ENCODE assay signal across 10 cellular contexts in the genomic region with DNA sequence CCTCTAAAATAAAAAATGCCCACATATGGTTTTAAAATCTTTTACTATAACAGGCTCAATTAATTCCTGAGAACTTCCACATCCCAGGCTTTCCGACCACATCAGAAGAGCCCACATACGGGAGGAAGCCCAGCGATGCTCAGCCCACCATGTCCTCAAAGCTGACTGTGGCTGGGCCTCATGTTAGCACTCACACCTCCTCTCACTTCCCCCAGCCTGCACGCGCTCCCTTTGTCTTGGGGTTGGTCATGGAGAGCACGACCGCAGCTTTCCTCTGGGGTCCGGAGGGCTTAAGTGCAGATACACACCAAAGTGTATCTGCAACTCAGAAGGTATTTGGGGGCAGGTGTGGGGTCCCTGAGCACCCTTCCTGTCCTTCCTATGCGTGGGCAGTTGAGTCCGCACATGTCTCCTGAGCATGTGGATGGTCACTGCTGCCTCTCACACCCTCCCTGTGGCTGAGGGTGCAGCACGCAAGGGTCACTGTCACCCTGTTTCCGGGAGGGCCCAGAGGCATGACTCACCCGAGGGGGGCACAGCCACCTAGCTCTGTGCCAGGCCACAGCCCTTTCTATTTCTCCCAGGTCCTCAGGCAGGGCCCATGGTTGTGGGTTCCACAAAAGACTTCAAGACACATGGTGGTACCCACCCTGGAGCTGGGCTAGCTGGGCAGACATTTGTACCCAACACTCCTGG. TPM values are rescaled to one million over a fixed set of nuclear protein-coding genes. Genes with fewer than 3 reads are reported as not detected.
DNase-seq lines count a peak whose midpoint lies in the region; ATAC-seq, FAIRE-seq and TF ChIP-seq lines count a peak whose summit lies in the region.
"Had no signal": no experiment of that assay in that cellular context is flagged by ENCODE, and none has a peak within 500 bp of the region (broad histone marks: within the 10 kb centered on the region; RNA-seq: fewer than 3 reads in every experiment).

No MANE protein-coding gene starts in this region.

- TF ChIP-seq POLR2A in GM12891 (IDR thresholded peaks at IDR 0.05; ENCODE audit: low read depth, low read length): no peak

- no TSS peak for BruUV-seq in mammary epithelial cell (replicated peaks; lab: Mats Ljungman, UMichigan)

- peaks cover 91% of the 10 kb centered on the region for H3K4me1 ChIP-seq in CD4-positive, CD25-positive, alpha-beta regulatory T cell (ENCODE audit: control insufficient read depth, insufficient read depth, low read length, poor library complexity, severe bottlenecking)
- H3K4me1 ChIP-seq in mammary epithelial cell (ENCODE audit: insufficient read depth, low read length) (peaks cover 75% of the 10 kb centered on the region), neural progenitor cell (peaks cover 24% of the 10 kb centered on the region)
- H3K4me1 ChIP-seq: parathyroid adenoma had no signal

- intact Hi-C loops in mammary epithelial cell (cut with micrococcal nuclease): no loop called here

- H3K36me3 Mint-ChIP-seq in CD4-positive, CD25-positive, alpha-beta regulatory T cell: peaks cover 30% of the 10 kb centered on the region
- H3K36me3 Mint-ChIP-seq in neural progenitor cell: peaks cover 25% of the 10 kb centered on the region

- H3K9me3 Mint-ChIP-seq in CD4-positive, CD25-positive, alpha-beta regulatory T cell: no peaks in the 10 kb centered on the region
- no peaks in the 10 kb centered on the region for H3K9me3 Mint-ChIP-seq in neural progenitor cell

- peaks cover 6% of the 10 kb centered on the region for H4K20me1 ChIP-seq in mammary epithelial cell (ENCODE audit: insufficient read depth, low read length)
- H4K20me1 ChIP-seq in neural progenitor cell (ENCODE audit: low read depth): peaks cover 75% of the 10 kb centered on the region

- FAIRE-seq in GM12891 (lab: Jason Lieb, UNC): no peak
- FAIRE-seq: G401.6 had no signal

- dilution Hi-C loops in mammary epithelial cell (cut with HindIII; ENCODE audit: low sequenced_read_pairs): no loop called here

- TF ChIP-seq CTCF in mammary epithelial cell (conservative IDR thresholded peaks at IDR 0.05 in 1 of 2, IDR thresholded peaks at IDR 0.05 in 1 of 2; ENCODE audit: extremely low read depth in 1 of 2, insufficient read depth in 1 of 2, low read depth in 1 of 2, low read length in 2 of 2) (no peak), neural progenitor cell (IDR thresholded peaks at IDR 0.05) (no peak)

- no peak overlapping the region for H2AFZ ChIP-seq in mammary epithelial cell (ENCODE audit: low read depth, low read length)
- no peak overlapping the region for H2AFZ ChIP-seq in neural progenitor cell (replicated peaks)
- H2AFZ ChIP-seq: parathyroid adenoma had no signal

- H3K27ac ChIP-seq in CD4-positive, CD25-positive, alpha-beta regulatory T cell (ENCODE audit: insufficient read depth, low read length, poor library complexity, severe bottlenecking): peak overlapping the region; percentile 79
- H3K27ac ChIP-seq in mammary epithelial cell (ENCODE audit: insufficient read depth, low read depth, low read length) (peak overlapping the region; percentile 86), neural progenitor cell (no peak overlapping the region)
- H3K27ac ChIP-seq: parathyroid adenoma had no signal

- no peak overlapping the region for H3K4me3 ChIP-seq in CD4-positive, CD25-positive, alpha-beta regulatory T cell (ENCODE audit: low read depth, low read length)
- H3K4me3 ChIP-seq in mammary epithelial cell (replicated peaks in 1 of 3; ENCODE audit: insufficient read depth in 1 of 3, low read depth in 2 of 3, low read length in 3 of 3): no peak overlapping the region
- no peak overlapping the region for H3K4me3 ChIP-seq in neural progenitor cell

- H3K27ac Mint-ChIP-seq in CD4-positive, CD25-positive, alpha-beta regulatory T cell: peak overlapping the region; percentile 52 to 90 (median 83)
- peak overlapping the region; percentile 37 for H3K27ac Mint-ChIP-seq in neural progenitor cell

- CTCF ChIA-PET in mammary epithelial cell (lab: Charles Lee; ENCODE audit: low non-redundant PET): interaction anchor here (0.6 kb wide), 1 partner anchor 76 kb away, joined by 4 read pairs; no protein-coding TSS in a partner anchor

- H3K4me2 ChIP-seq in mammary epithelial cell (ENCODE audit: insufficient read depth, low read depth, low read length) (peak overlapping the region; percentile 50), neural progenitor cell (no peak overlapping the region)

- H3K9ac ChIP-seq in mammary epithelial cell (ENCODE audit: insufficient read depth, low read length) (peak overlapping the region; percentile 70), neural progenitor cell (no peak overlapping the region)
- H3K9ac ChIP-seq: parathyroid adenoma had no signal

- H3K4me1 Mint-ChIP-seq in CD4-positive, CD25-positive, alpha-beta regulatory T cell: peaks cover 23 to 95% (median 54%) of the 10 kb centered on the region in 4 donors
- peaks cover 32% of the 10 kb centered on the region for H3K4me1 Mint-ChIP-seq in neural progenitor cell

- H3K36me3 ChIP-seq in CD4-positive, CD25-positive, alpha-beta regulatory T cell (ENCODE audit: control insufficient read depth, insufficient read depth, low read length): peaks cover 86% of the 10 kb centered on the region
- H3K36me3 ChIP-seq in mammary epithelial cell (ENCODE audit: insufficient read depth, low read length): peaks cover 39% of the 10 kb centered on the region
- H3K36me3 ChIP-seq in neural progenitor cell: no peaks in the 10 kb centered on the region

- H3F3A ChIP-seq in neural progenitor cell (ENCODE audit: low read depth): peaks cover 11% of the 10 kb centered on the region

- WGBS in mammary epithelial cell (ENCODE audit: low coverage, missing lambda C conversion rate): 100% methylated on average over 7 of the region's 13 CpGs

- no peaks in the 10 kb centered on the region for H3K9me3 ChIP-seq in CD4-positive, CD25-positive, alpha-beta regulatory T cell (ENCODE audit: control insufficient read depth in 2 of 2, low read length in 2 of 2)
- no peaks in the 10 kb centered on the region for H3K9me3 ChIP-seq in mammary epithelial cell (replicated peaks; ENCODE audit: insufficient read depth, low read length)
- H3K9me3 ChIP-seq in neural progenitor cell (ENCODE audit: low read depth): no peaks in the 10 kb centered on the region

- in situ Hi-C loops in mammary epithelial cell (cut with MboI; ENCODE audit: low sequenced_read_pairs in 2 of 2): no loop called here

- H3K27me3 Mint-ChIP-seq in CD4-positive, CD25-positive, alpha-beta regulatory T cell: no peaks in the 10 kb centered on the region
- no peaks in the 10 kb centered on the region for H3K27me3 Mint-ChIP-seq in neural progenitor cell (ENCODE audit: insufficient read depth, low read depth)

- peak overlapping the region; percentile 4 to 79 (median 6) for H3K4me3 Mint-ChIP-seq in CD4-positive, CD25-positive, alpha-beta regulatory T cell
- no peak overlapping the region for H3K4me3 Mint-ChIP-seq in neural progenitor cell

- DNase-seq in CD4-positive, CD25-positive, alpha-beta regulatory T cell: no peak
- no peak for DNase-seq in mammary epithelial cell
- no peak for DNase-seq in neural progenitor cell (ENCODE audit: low spot score)
- no peak for DNase-seq in GM12891 (ENCODE audit: insufficient read length, low spot score)
- no peak for DNase-seq in HuH-7 (ENCODE audit: low spot score)
- no peak for DNase-seq in effector CD4-positive, alpha-beta T cell
- no peak for DNase-seq in cortex of kidney (lab: John Stamatoyannopoulos, UW)

- H3K79me2 ChIP-seq in mammary epithelial cell (ENCODE audit: insufficient read depth, low read length) (peaks cover 91% of the 10 kb centered on the region), neural progenitor cell (ENCODE audit: low read depth) (peaks cover 82% of the 10 kb centered on the region)
- H3K79me2 ChIP-seq: parathyroid adenoma had no signal

- no peak for ATAC-seq in CD4-positive, CD25-positive, alpha-beta regulatory T cell (ENCODE audit: low read depth in 2 of 2)
- ATAC-seq in HG03354 (IDR thresholded peaks at IDR 0.05; ENCODE audit: poor library complexity, severe bottlenecking, unreplicated experiment): peak; percentile 15

- H3K27me3 ChIP-seq in CD4-positive, CD25-positive, alpha-beta regulatory T cell (ENCODE audit: control insufficient read depth, insufficient read depth, low read length): no peaks in the 10 kb centered on the region
- H3K27me3 ChIP-seq in mammary epithelial cell (ENCODE audit: insufficient read depth, low read length) (no peaks in the 10 kb centered on the region), neural progenitor cell (no peaks in the 10 kb centered on the region)

TF ChIP-seq in GM12891, 5 proteins besides CTCF, POLR2A, EP300 and RAD21:
- TF ChIP-seq TAF1 (IDR thresholded peaks at IDR 0.05; ENCODE audit: low read depth, low read length): no peak
- TF ChIP-seq POU2F2 (IDR thresholded peaks at IDR 0.05; ENCODE audit: low read depth, low read length): no peak
- TF ChIP-seq SPI1 (IDR thresholded peaks at IDR 0.05; ENCODE audit: low read depth, low read length): no peak
- TF ChIP-seq POLR2AphosphoS5 (IDR thresholded peaks at IDR 0.05; ENCODE audit: low read depth, low read length): no peak
- no peak for TF ChIP-seq PAX5 (IDR thresholded peaks at IDR 0.05; ENCODE audit: insufficient read depth, low read length, severe bottlenecking)

RNA-seq across cellular contexts. Expression of gene WDR1, which starts 21.2 kb away (rescaled TPM):
- 326 TPM for total RNA-seq in CD4-positive, CD25-positive, alpha-beta regulatory T cell
- polyA plus RNA-seq in CD4-positive, CD25-positive, alpha-beta regulatory T cell: 100 to 1,000 TPM; 312 to 422 (median 370) TPM
- total RNA-seq in mammary epithelial cell: 100 to 1,000 TPM; 384 to 470 TPM
- polyA plus RNA-seq in mammary epithelial cell: 466 TPM
- 713 TPM for polyA minus RNA-seq in mammary epithelial cell
- 83.1 and 125 TPM in 2 replicates for total RNA-seq in neural progenitor cell (ENCODE audit: low replicate concordance)
- 199 TPM for polyA plus RNA-seq in GM12891 (2012; ENCODE audit: low read depth, missing spikeins)
